In genomic region chr20:57468523-57469417, GRCh38 we compare ENCODE assay signal across 1 cellular context.
TF ChIP-seq lines count a peak whose summit lies in the region.

No MANE protein-coding gene starts in this region.

TF ChIP-seq in GM23338, 12 proteins besides CTCF, POLR2A, EP300 and RAD21 (continued from another document):
- TF ChIP-seq REST (IDR thresholded peaks at IDR 0.05; ENCODE audit: unreplicated experiment) (no peak), NANOG (IDR thresholded peaks at IDR 0.05; ENCODE audit: borderline replicate concordance) (no peak), ETS1 (IDR thresholded peaks at IDR 0.05) (no peak), EZH2phosphoT487 (IDR thresholded peaks at IDR 0.05; ENCODE audit: unreplicated experiment) (no peak), ZNF114 (CRISPR knock-in tag; IDR thresholded peaks at IDR 0.05) (no peak), ZNF462 (CRISPR knock-in tag; IDR thresholded peaks at IDR 0.05) (no peak)
